ENCODE assay signal across 1 cellular context in the genomic region with DNA sequence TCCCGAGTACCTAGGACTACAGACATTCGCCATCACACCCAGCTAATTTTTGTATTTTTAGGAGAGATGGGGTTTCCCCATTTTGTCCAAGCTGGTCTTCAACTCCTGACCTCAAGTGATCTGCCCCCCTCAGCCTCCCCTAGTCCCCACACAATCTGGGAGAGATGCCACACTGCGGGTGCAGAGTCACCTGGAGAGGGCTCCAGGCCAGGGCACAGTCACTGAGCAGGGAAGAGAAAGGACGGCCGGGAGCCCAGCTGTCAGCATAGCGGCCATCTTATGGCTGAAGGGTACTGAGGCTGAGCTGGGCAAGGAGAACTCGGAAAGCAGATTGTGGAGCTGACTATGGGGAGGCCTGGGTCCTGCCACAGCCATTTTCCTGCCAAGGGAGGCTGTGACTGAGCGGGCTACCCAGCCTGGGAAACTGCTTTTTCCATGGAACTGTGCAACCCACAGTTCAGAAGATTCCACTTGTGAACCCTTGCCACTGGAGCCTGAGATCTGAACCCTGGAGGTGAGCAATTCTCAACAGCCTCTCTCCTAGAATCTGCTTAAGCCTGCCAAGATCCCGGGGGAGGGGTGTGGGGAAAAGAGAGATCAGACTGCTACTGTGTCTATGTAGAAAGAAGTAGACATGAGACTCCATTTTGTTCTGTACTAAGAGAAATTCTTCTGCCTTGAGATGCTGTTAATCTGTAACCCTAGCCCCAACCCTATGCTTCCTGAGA.
TF ChIP-seq lines count a peak whose summit lies in the region.

No MANE protein-coding gene starts in this region.

TF ChIP-seq in H1, 55 proteins besides CTCF, POLR2A, EP300 and RAD21:
- no peak for TF ChIP-seq GABPA (IDR thresholded peaks at IDR 0.05; ENCODE audit: borderline replicate concordance, insufficient read depth, low read length)
- no peak for TF ChIP-seq CBX5 (IDR thresholded peaks at IDR 0.05; ENCODE audit: low read depth, low read length)
- no peak for TF ChIP-seq KDM4A (IDR thresholded peaks at IDR 0.05; ENCODE audit: low read depth, low read length, severe bottlenecking)
- TF ChIP-seq EZH2 (IDR thresholded peaks at IDR 0.05; ENCODE audit: low read depth, low read length, severe bottlenecking), result no peak
- TF ChIP-seq CHD1 (IDR thresholded peaks at IDR 0.05; ENCODE audit: low read depth, low read length), result no peak
- TF ChIP-seq BRCA1 (IDR thresholded peaks at IDR 0.05; ENCODE audit: low read depth, low read length), result no peak
- TF ChIP-seq RBBP5 (IDR thresholded peaks at IDR 0.05; ENCODE audit: borderline replicate concordance, low read depth, low read length), result no peak
- no peak for TF ChIP-seq NANOG (IDR thresholded peaks at IDR 0.05; ENCODE audit: insufficient read depth, low read depth, low read length, poor library complexity, severe bottlenecking)
